Comparison of ENCODE assay signal across 13 cellular contexts in genomic region chr1:2347907-2348306, GRCh38.
"Had no signal": no experiment of that assay in that cellular context is flagged by ENCODE, and none has a peak within 500 bp of the region (broad histone marks: within the 10 kb centered on the region; RNA-seq: fewer than 3 reads in every experiment).

No MANE protein-coding gene starts in this region.

- H3K4me1 Mint-ChIP-seq: activated CD4-positive, alpha-beta T cell treated with anti-CD3 and anti-CD28 coated beads, Interleukin-2, amount 10 ng/mL, durations not matched to agents 24 days and 14 days had no signal

- H3K36me3 Mint-ChIP-seq: type B pancreatic cell had no signal

- H3K9me3 Mint-ChIP-seq: activated CD4-positive, alpha-beta T cell treated with anti-CD3 and anti-CD28 coated beads, Interleukin-2, amount 10 ng/mL, durations not matched to agents 24 days and 14 days; activated T-helper 1 cell treated with anti-CD3 and anti-CD28 coated beads, Interleukin-12 subunit alpha, Interleukin-12 subunit beta, Interleukin-2, Interleukin-4 antibody, amounts not matched to agents 30 ng/mL and 10 ng/mL and 1 ng/mL, durations not matched to agents 14 hours and 24 hours and 36 hours; dendritic cell treated with granulocyte-macrophage colony-stimulating factor and Interleukin-4, amounts not matched to agents 40 ng/mL and 50 ng/mL, for 4 days; type B pancreatic cell had no signal

- DNase-seq: activated CD4-positive, alpha-beta T cell treated with anti-CD3 and anti-CD28 coated beads, Interleukin-2, amount 10 ng/mL, durations not matched to agents 24 days and 14 days; activated CD8-positive, alpha-beta T cell treated with anti-CD3 and anti-CD28 coated beads, Interleukin-2, amount 10 ng/mL, durations not matched to agents 7 days and 5 days; anterior cingulate cortex; brain microvascular endothelial cell; cerebellar nuclear complex; effector memory CD4-positive, alpha-beta T cell; foreskin keratinocyte; small intestine; stimulated activated CD4-positive, alpha-beta T cell treated with anti-CD3 and anti-CD28 coated beads, Interleukin-4, amount 100 ng/mL, for 24 hours; stimulated activated naive CD8-positive, alpha-beta T cell treated with anti-CD3 and anti-CD28 coated beads, Interleukin-15, Interleukin-2, amounts not matched to agents 100 U/mL and 50 U/mL, for 24 hours had no signal

- ATAC-seq: activated CD8-positive, alpha-beta T cell treated with anti-CD3 and anti-CD28 coated beads, Interleukin-2, amount 10 ng/mL, durations not matched to agents 7 days and 5 days; foreskin keratinocyte; stimulated activated naive CD8-positive, alpha-beta T cell treated with anti-CD3 and anti-CD28 coated beads, Interleukin-15, Interleukin-2, amounts not matched to agents 100 U/mL and 50 U/mL, for 24 hours had no signal

- H3K27ac Mint-ChIP-seq: activated CD4-positive, alpha-beta T cell treated with anti-CD3 and anti-CD28 coated beads, Interleukin-2, amount 10 ng/mL, durations not matched to agents 24 days and 14 days; activated CD8-positive, alpha-beta T cell treated with anti-CD3 and anti-CD28 coated beads, Interleukin-2, amount 10 ng/mL, durations not matched to agents 7 days and 5 days; activated T-helper 1 cell treated with anti-CD3 and anti-CD28 coated beads, Interleukin-12 subunit alpha, Interleukin-12 subunit beta, Interleukin-2, Interleukin-4 antibody, amounts not matched to agents 30 ng/mL and 10 ng/mL and 1 ng/mL, durations not matched to agents 14 hours and 24 hours and 36 hours; dendritic cell treated with granulocyte-macrophage colony-stimulating factor and Interleukin-4, amounts not matched to agents 40 ng/mL and 50 ng/mL, for 4 days; type B pancreatic cell had no signal

- H3K27me3 Mint-ChIP-seq: activated CD4-positive, alpha-beta T cell treated with anti-CD3 and anti-CD28 coated beads, Interleukin-2, amount 10 ng/mL, durations not matched to agents 24 days and 14 days; type B pancreatic cell had no signal

- H3K4me3 Mint-ChIP-seq: activated CD4-positive, alpha-beta T cell treated with anti-CD3 and anti-CD28 coated beads, Interleukin-2, amount 10 ng/mL, durations not matched to agents 24 days and 14 days; activated CD8-positive, alpha-beta T cell treated with anti-CD3 and anti-CD28 coated beads, Interleukin-2, amount 10 ng/mL, durations not matched to agents 7 days and 5 days; activated T-helper 1 cell treated with anti-CD3 and anti-CD28 coated beads, Interleukin-12 subunit alpha, Interleukin-12 subunit beta, Interleukin-2, Interleukin-4 antibody, amounts not matched to agents 30 ng/mL and 10 ng/mL and 1 ng/mL, durations not matched to agents 14 hours and 24 hours and 36 hours; dendritic cell treated with granulocyte-macrophage colony-stimulating factor and Interleukin-4, amounts not matched to agents 40 ng/mL and 50 ng/mL, for 4 days; type B pancreatic cell had no signal
